In genomic region chr6:117015474-117015804, GRCh38 we compare ENCODE assay signal across 5 cellular contexts.
DNase-seq lines count a peak whose midpoint lies in the region; ATAC-seq, FAIRE-seq and TF ChIP-seq lines count a peak whose summit lies in the region.
"Not testable (repeated sequence)": the region's sequence is repeated elsewhere in the genome, so short reads cannot be mapped to it uniquely, and the experiment has no call there.

No MANE protein-coding gene starts in this region.

- not testable (repeated sequence) for H3K4me3 Mint-ChIP-seq in GM23338, nephron progenitor cell

- H3K36me3 Mint-ChIP-seq in GM23338 (ENCODE audit: low read depth); nephron progenitor cell (ENCODE audit: low read depth): not testable (repeated sequence)

- not testable (repeated sequence) for H2AFZ ChIP-seq in GM23338; K562 (ENCODE audit: low read depth, low read length); HepG2 (ENCODE audit: low read length)

- not testable (repeated sequence) for TF ChIP-seq RAD21 in K562 (CRISPR knock-in tag; conservative IDR thresholded peaks at IDR 0.05 in 1 of 2, IDR thresholded peaks at IDR 0.05 in 1 of 2); HepG2 (CRISPR knock-in tag; IDR thresholded peaks at IDR 0.05)

- CTCF ChIA-PET in K562 (lab: Yijun Ruan, JAX; ENCODE audit: low intra/inter-chr PET ratio); HepG2 (lab: Yijun Ruan, JAX; ENCODE audit: low intra/inter-chr PET ratio, low total read pairs): not testable (repeated sequence)

- H3K4me3 ChIP-seq in GM23338; K562; HepG2 (replicated peaks in 1 of 3; ENCODE audit: insufficient read depth in 1 of 3, low read depth in 2 of 3, low read length in 3 of 3): not testable (repeated sequence)
- peak overlapping the region in 1 of 2 donors; percentile 45 for H3K4me3 ChIP-seq in testis

- POLR2A ChIA-PET in K562 (lab: Yijun Ruan, JAX); HepG2 (lab: Yijun Ruan, JAX): not testable (repeated sequence)

- H3K27ac Mint-ChIP-seq in GM23338 (peak overlapping the region; percentile 35; the same call in 1 of the 2 replicates), nephron progenitor cell (peak overlapping the region; percentile 21)

- not testable (repeated sequence) for TF ChIP-seq POLR2A in K562 (conservative IDR thresholded peaks at IDR 0.05); HepG2 (IDR thresholded peaks at IDR 0.05; ENCODE audit: insufficient read depth in 1 of 2, low read depth in 2 of 2, low read length in 2 of 2); testis (IDR thresholded peaks at IDR 0.05)

- not testable (repeated sequence) for H3K9me3 ChIP-seq in K562 (replicated peaks; ENCODE audit: control insufficient read depth, insufficient read depth, low read depth, low read length); HepG2 (ENCODE audit: low read length); testis

- H4K20me1 ChIP-seq in GM23338 (replicated peaks; ENCODE audit: insufficient read depth); K562 (replicated peaks; ENCODE audit: control insufficient read depth, insufficient read depth, low read length); HepG2 (ENCODE audit: insufficient read depth, low read length): not testable (repeated sequence)

- TF ChIP-seq EP300 in K562 (IDR thresholded peaks at IDR 0.05; ENCODE audit: low read length); HepG2 (IDR thresholded peaks at IDR 0.05; ENCODE audit: low read depth in 2 of 2, low read length in 2 of 2); HepG2 (CRISPR knock-in tag; IDR thresholded peaks at IDR 0.05; ENCODE audit: borderline replicate concordance): not testable (repeated sequence)

- not testable (repeated sequence) for H3K27me3 ChIP-seq in GM23338 (ENCODE audit: insufficient read depth); K562 (ENCODE audit: control insufficient read depth in 2 of 2, insufficient read depth in 2 of 2, low read length in 2 of 2); HepG2 (ENCODE audit: control insufficient read depth in 1 of 2, insufficient read depth in 2 of 2, low read length in 2 of 2); testis

- ATAC-seq in GM23338, K562, HepG2: not testable (repeated sequence)

- H3K4me1 Mint-ChIP-seq in GM23338, nephron progenitor cell: not testable (repeated sequence)

- not testable (repeated sequence) for H3K36me3 ChIP-seq in GM23338 (ENCODE audit: insufficient read depth); K562 (ENCODE audit: control insufficient read depth, insufficient read depth, low read length); HepG2 (replicated peaks in 1 of 2; ENCODE audit: control insufficient read depth in 1 of 2, insufficient read depth in 2 of 2, low read length in 2 of 2); testis (ENCODE audit: low read depth, missing control alignments)

- not testable (repeated sequence) for H3F3A ChIP-seq in GM23338 (replicated peaks; ENCODE audit: low read depth)

- H3K79me2 ChIP-seq in GM23338 (replicated peaks; ENCODE audit: insufficient read depth); K562 (ENCODE audit: control insufficient read depth, insufficient read depth, low read length); HepG2 (ENCODE audit: insufficient read depth, low read length): not testable (repeated sequence)

- H3K9me3 Mint-ChIP-seq in GM23338 (peaks cover 10% of the 10 kb centered on the region), nephron progenitor cell (peaks cover 29% of the 10 kb centered on the region)

- intact Hi-C loops in K562 (cut with micrococcal nuclease); HepG2 (cut with micrococcal nuclease; ENCODE audit: unreplicated experiment); testis (cut with DNase I; ENCODE audit: low total_unique reads): not testable (repeated sequence)

- H3K9me2 ChIP-seq in GM23338 (ENCODE audit: insufficient read depth) = not testable (repeated sequence)

- in situ Hi-C loops in K562 (cut with MboI); HepG2 (cut with HindIII; ENCODE audit: extremely low pct_ligation_motif_present, low pct_unique_long_range_greater_than_20kb): not testable (repeated sequence)

- not testable (repeated sequence) for TF ChIP-seq CTCF in GM23338 (conservative IDR thresholded peaks at IDR 0.05; ENCODE audit: low read depth in 2 of 2); K562 (IDR thresholded peaks at IDR 0.05 in 2 of 3, conservative IDR thresholded peaks at IDR 0.05 in 1 of 3; ENCODE audit: insufficient read depth in 2 of 3, low read depth in 1 of 3, low read length in 3 of 3); HepG2 (CRISPR knock-in tag; IDR thresholded peaks at IDR 0.05); nephron progenitor cell (IDR thresholded peaks at IDR 0.05); testis (IDR thresholded peaks at IDR 0.05)

- BruUV-seq in K562 (replicated peaks; lab: Mats Ljungman, UMichigan); HepG2 (replicated peaks; lab: Mats Ljungman, UMichigan): not testable (repeated sequence)

- H3K4me2 ChIP-seq in GM23338; K562 (ENCODE audit: insufficient read depth, low read length); HepG2 (ENCODE audit: low read depth, low read length): not testable (repeated sequence)

- H3K9me1 ChIP-seq in K562 (ENCODE audit: control insufficient read depth, insufficient read depth, low read length) = not testable (repeated sequence)

- not testable (repeated sequence) for H3K27me3 Mint-ChIP-seq in GM23338 (ENCODE audit: insufficient read depth, low read depth, poor library complexity); nephron progenitor cell (ENCODE audit: low read depth, poor library complexity)

- FAIRE-seq in K562 (lab: Jason Lieb, UNC); HepG2 (lab: Jason Lieb, UNC): not testable (repeated sequence)

- H3K9ac ChIP-seq in K562 (ENCODE audit: insufficient read depth in 1 of 2, low read depth in 2 of 2, low read length in 2 of 2); HepG2 (ENCODE audit: insufficient read depth, low read depth, low read length): not testable (repeated sequence)

- not testable (repeated sequence) for DNase-seq in GM23338 (ENCODE audit: low spot score); HepG2 (ENCODE audit: low spot score); nephron progenitor cell
- peak in 1 of 4 experiments; percentile 1 for DNase-seq in K562 (ENCODE audit: extremely low read depth in 1 of 4, low spot score in 3 of 4)
- DNase-seq in testis = peak; percentile 25

- not testable (repeated sequence) for H3K4me1 ChIP-seq in GM23338 (ENCODE audit: insufficient read depth); K562 (replicated peaks in 1 of 2; ENCODE audit: control insufficient read depth in 2 of 2, insufficient read depth in 2 of 2, low read length in 2 of 2); HepG2 (ENCODE audit: insufficient read depth, low read length); testis

- H3K27ac ChIP-seq in GM23338 (ENCODE audit: low read depth); K562 (ENCODE audit: extremely low read depth, low read depth, low read length); HepG2 (ENCODE audit: extremely low read length, insufficient read depth, low read length); testis: not testable (repeated sequence)

- WGBS in K562 (ENCODE audit: insufficient coverage, low coverage, missing lambda C conversion rate) = 7% methylated on average over 4 of the region's 4 CpGs
- WGBS in HepG2 (ENCODE audit: low lambda C conversion rate) = 4% methylated on average over 3 of the region's 4 CpGs
- 73 to 75% methylated on average over 4 of the region's 4 CpGs for WGBS in testis, 2 donors

TF ChIP-seq in K562, 482 proteins besides CTCF, POLR2A, EP300 and RAD21:
- TF ChIP-seq NFYB (IDR thresholded peaks at IDR 0.05; ENCODE audit: extremely low read depth, insufficient read length) = peak; percentile 15

TF ChIP-seq in HepG2, 621 proteins besides CTCF, POLR2A, EP300 and RAD21:
- TF ChIP-seq NFYC (CRISPR knock-in tag; IDR thresholded peaks at IDR 0.05) (peak; percentile 65), NFYB (CRISPR knock-in tag; IDR thresholded peaks at IDR 0.05) (peak; percentile 64), SOX6 (CRISPR knock-in tag; IDR thresholded peaks at IDR 0.05) (peak; percentile 36; the same call in 1 of the 2 replicates)
- not testable (repeated sequence) for TF ChIP-seq SOX6 (IDR thresholded peaks at IDR 0.05)
